In genomic region chr4:100641326-100641725, GRCh38 we compare ENCODE assay signal across 12 cellular contexts.
DNase-seq lines count a peak whose midpoint lies in the region; ATAC-seq lines count a peak whose summit lies in the region.
"Had no signal": no experiment of that assay in that cellular context is flagged by ENCODE, and none has a peak within 500 bp of the region (broad histone marks: within the 10 kb centered on the region; RNA-seq: fewer than 3 reads in every experiment).

No MANE protein-coding gene starts in this region.

- ATAC-seq in GM21786 (IDR thresholded peaks at IDR 0.05; ENCODE audit: unreplicated experiment) (no peak), HG03520 (IDR thresholded peaks at IDR 0.05; ENCODE audit: unreplicated experiment) (no peak), GM21515 (IDR thresholded peaks at IDR 0.05; ENCODE audit: unreplicated experiment) (no peak)
- ATAC-seq: K562 had no signal

- DNase-seq in DMS 273 (lab: John Stamatoyannopoulos, UW; ENCODE audit: unreplicated experiment) (peak; percentile 78), NCI-H1694 (lab: John Stamatoyannopoulos, UW) (peak; percentile 75), NCI-H524 treated with DMSO at 0.1 percent for 48 hours (lab: John Stamatoyannopoulos, UW) (peak; percentile 75), myocyte (ENCODE audit: low read depth) (peak; percentile 11)
- DNase-seq: CD4-positive, alpha-beta memory T cell; GOT3; NCI-H187; NCI-H526 treated with DMSO at 0.1 percent for 48 hours had no signal

Comparison
In these comparisons a context has a peak if more than half of its experiments do, and no peak if none do; other contexts are left out.
1. DNase-seq: peak in every context shown above with its lines; median percentile 78 in DMS 273; 75 in NCI-H1694; 75 in NCI-H524 treated with DMSO at 0.1 percent for 48 hours; 11 in myocyte.